Comparison of ENCODE assay signal across 12 cellular contexts in the genomic region with DNA sequence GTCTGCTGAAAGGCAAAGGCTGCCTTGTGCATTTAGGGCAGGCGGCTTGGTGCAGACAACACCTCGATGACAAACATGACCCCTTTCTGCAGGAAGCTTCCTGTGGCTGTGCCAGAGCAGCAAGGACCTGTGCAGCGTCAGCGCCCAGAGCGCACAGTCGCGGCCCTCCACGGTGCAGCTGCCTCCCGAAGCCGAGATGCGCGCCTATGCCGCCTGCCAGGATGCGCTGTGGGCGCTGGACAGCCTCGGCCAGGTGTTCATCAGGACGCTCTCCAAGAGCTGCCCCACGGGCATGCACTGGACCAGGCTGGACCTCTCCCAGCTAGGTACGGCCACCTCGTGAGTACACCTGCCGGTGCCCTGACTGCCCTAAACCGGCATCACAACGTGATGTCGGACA. TPM values are rescaled to one million over a fixed set of nuclear protein-coding genes. Genes with fewer than 3 reads are reported as not detected.
DNase-seq lines count a peak whose midpoint lies in the region; ATAC-seq and TF ChIP-seq lines count a peak whose summit lies in the region.
"Had no signal": no experiment of that assay in that cellular context is flagged by ENCODE, and none has a peak within 500 bp of the region (broad histone marks: within the 10 kb centered on the region; RNA-seq: fewer than 3 reads in every experiment).

No MANE protein-coding gene starts in this region.

- H2BK15ac ChIP-seq in mesenchymal stem cell (ENCODE audit: low read depth, poor library complexity, severe bottlenecking): no peak overlapping the region

- H2AFZ ChIP-seq in mesenchymal stem cell (ENCODE audit: low read depth, low read length): no peak overlapping the region
- H2AFZ ChIP-seq: GM23248 had no signal

- H3K14ac ChIP-seq in mesenchymal stem cell (ENCODE audit: low read length in 2 of 2): no peak overlapping the region

- H3K79me1 ChIP-seq in mesenchymal stem cell (replicated peaks; ENCODE audit: low read length, poor library complexity, severe bottlenecking): peaks cover 2% of the 10 kb centered on the region

- H2BK12ac ChIP-seq in mesenchymal stem cell (ENCODE audit: low read length in 2 of 2): peak overlapping the region in 1 of 2 experiments; percentile 12

- H3K27me3 ChIP-seq in mesenchymal stem cell (ENCODE audit: control insufficient read depth in 1 of 2, insufficient read depth in 1 of 2, low read length in 2 of 2): no peaks in the 10 kb centered on the region
- H3K27me3 ChIP-seq: BLaER1 treated with 17β-estradiol and CSF1 and Interleukin-3, amounts not matched to agents 10 nM and 100 nM had no signal

- no peak for ATAC-seq in HG03108 (IDR thresholded peaks at IDR 0.05; ENCODE audit: unreplicated experiment)
- ATAC-seq: CD8-positive, alpha-beta T cell had no signal

- no peak overlapping the region for H4K8ac ChIP-seq in mesenchymal stem cell (ENCODE audit: low read length)

- H3K4me3 ChIP-seq in mesenchymal stem cell (ENCODE audit: insufficient read depth in 1 of 2, low read depth in 1 of 2, low read length in 2 of 2): no peak overlapping the region
- H3K4me3 ChIP-seq: BLaER1 treated with 17β-estradiol and CSF1 and Interleukin-3, amounts not matched to agents 10 nM and 100 nM; GM23248; HAP-1 had no signal

- TF ChIP-seq CTCF in RWPE1 (conservative IDR thresholded peaks at IDR 0.05; ENCODE audit: low read depth): no peak

- DNase-seq in RWPE1 (ENCODE audit: low spot score): no peak
- DNase-seq in cerebellum (ENCODE audit: low spot score): peak; percentile 36
- no peak for DNase-seq in mesenchymal stem cell
- DNase-seq in GF-D8 (lab: John Stamatoyannopoulos, UW): no peak
- no peak for DNase-seq in NCI-H69 (lab: John Stamatoyannopoulos, UW)
- DNase-seq: Calu3; CD8-positive, alpha-beta T cell; DMS79 treated with DMSO at 0.1 percent for 48 hours; GM23248 had no signal

- WGBS in mesenchymal stem cell: 97% methylated on average over 24 of the region's 24 CpGs

- H3K4me1 ChIP-seq in mesenchymal stem cell (ENCODE audit: control insufficient read depth, insufficient read depth, low read depth, low read length): peaks cover 2% of the 10 kb centered on the region
- H3K4me1 ChIP-seq: BLaER1 treated with 17β-estradiol and CSF1 and Interleukin-3, amounts not matched to agents 10 nM and 100 nM; HAP-1 had no signal

- H3K9ac ChIP-seq in mesenchymal stem cell (ENCODE audit: low read length): no peak overlapping the region
- H3K9ac ChIP-seq: BLaER1 treated with 17β-estradiol and CSF1 and Interleukin-3, amounts not matched to agents 10 nM and 100 nM; GM23248 had no signal

- H3K27ac ChIP-seq in RWPE1 (0 out of 2 replicates have a peak overlapping the region, but pooled peaks have one; percentile 7), mesenchymal stem cell (ENCODE audit: low read length, poor library complexity, severe bottlenecking) (no peak overlapping the region)
- H3K27ac ChIP-seq: BLaER1 treated with 17β-estradiol and CSF1 and Interleukin-3, amounts not matched to agents 10 nM and 100 nM; GM23248 had no signal

- CTCF ChIA-PET in RWPE1 (lab: Yijun Ruan, JAX): interaction anchor here (0.5 kb wide), 1 partner anchor 26 kb away, joined by 3 read pairs; no protein-coding TSS in a partner anchor

- no peak overlapping the region for H3K4ac ChIP-seq in mesenchymal stem cell (ENCODE audit: low read depth in 1 of 2, low read length in 2 of 2)

- no peak overlapping the region for H2BK5ac ChIP-seq in mesenchymal stem cell (ENCODE audit: low read depth, low read length, poor library complexity, severe bottlenecking)

- POLR2A ChIA-PET in RWPE1 (lab: Yijun Ruan, JAX; ENCODE audit: low non-redundant PET): no interaction called here

- H3K9me3 ChIP-seq in mesenchymal stem cell (ENCODE audit: control insufficient read depth, low read length): no peaks in the 10 kb centered on the region
- H3K9me3 ChIP-seq: BLaER1 treated with 17β-estradiol and CSF1 and Interleukin-3, amounts not matched to agents 10 nM and 100 nM; HAP-1 had no signal

- peak overlapping the region; percentile 25 for H4K91ac ChIP-seq in mesenchymal stem cell (ENCODE audit: low read length)

- H3K23ac ChIP-seq in mesenchymal stem cell (ENCODE audit: low read length in 2 of 2): no peak overlapping the region

- peaks cover 57 to 81% of the 10 kb centered on the region in 2 experiments for H3K36me3 ChIP-seq in mesenchymal stem cell (ENCODE audit: control insufficient read depth in 1 of 2, insufficient read depth in 2 of 2, low read depth in 1 of 2, low read length in 2 of 2)

- no peak overlapping the region for H3K4me2 ChIP-seq in mesenchymal stem cell (ENCODE audit: low read length, poor library complexity, severe bottlenecking)
- H3K4me2 ChIP-seq: BLaER1 treated with 17β-estradiol and CSF1 and Interleukin-3, amounts not matched to agents 10 nM and 100 nM had no signal

- no peak overlapping the region for H2BK120ac ChIP-seq in mesenchymal stem cell (ENCODE audit: low read depth, low read length)

- H2AK5ac ChIP-seq in mesenchymal stem cell (ENCODE audit: low read length, severe bottlenecking): no peak overlapping the region

- H3K18ac ChIP-seq in mesenchymal stem cell (ENCODE audit: low read depth in 1 of 2, low read length in 2 of 2): no peak overlapping the region

RNA-seq across cellular contexts. Expression of a gene that starts 57.3 kb away (rescaled TPM):
- total RNA-seq in cerebellum: 7.3 TPM
- 10.3 TPM for polyA plus RNA-seq in mesenchymal stem cell (2013, experiment 1 of 2)
- 10.2 TPM for polyA plus RNA-seq in mesenchymal stem cell (2013, experiment 2 of 2)
